18 cellular contexts compared by ENCODE assay signal in the genomic region with DNA sequence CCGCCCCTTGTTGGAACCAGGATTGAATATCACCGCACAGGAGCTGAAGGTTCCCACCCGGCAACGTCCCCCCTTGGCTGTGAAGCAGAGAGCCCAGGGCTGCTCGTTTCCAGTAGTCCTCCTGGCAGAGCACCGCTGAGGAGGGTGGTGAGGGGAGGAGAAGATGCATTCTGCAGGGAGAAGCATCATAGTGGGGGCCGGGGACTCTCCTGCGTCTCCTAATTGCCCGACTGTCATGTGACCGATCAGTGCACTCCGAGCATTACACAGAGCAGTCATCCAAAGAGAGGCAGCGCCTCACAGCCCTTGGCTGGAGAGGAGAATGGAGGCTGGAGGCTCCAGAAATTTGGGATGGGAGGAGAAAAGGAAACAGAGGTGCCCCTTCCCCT.
DNase-seq lines count a peak whose midpoint lies in the region; ATAC-seq and TF ChIP-seq lines count a peak whose summit lies in the region.
"Had no signal": no experiment of that assay in that cellular context is flagged by ENCODE, and none has a peak within 500 bp of the region (broad histone marks: within the 10 kb centered on the region; RNA-seq: fewer than 3 reads in every experiment).

No MANE protein-coding gene starts in this region.

- H3K4me3 Mint-ChIP-seq in glutamatergic neuron (ENCODE audit: unreplicated experiment) = no peak overlapping the region
- H3K4me3 Mint-ChIP-seq: activated CD4-positive, alpha-beta T cell treated with anti-CD3 and anti-CD28 coated beads, Interleukin-2, amount 10 ng/mL, durations not matched to agents 24 days and 14 days; activated CD8-positive, alpha-beta memory T cell treated with anti-CD3 and anti-CD28 coated beads, Interleukin-2, amount 10 ng/mL, durations not matched to agents 7 days and 5 days; activated naive CD4-positive, alpha-beta T cell treated with anti-CD3 and anti-CD28 coated beads for 36 hours; activated T-helper 1 cell treated with anti-CD3 and anti-CD28 coated beads, Interleukin-12 subunit alpha, Interleukin-12 subunit beta, Interleukin-2, Interleukin-4 antibody, amounts not matched to agents 30 ng/mL and 10 ng/mL and 1 ng/mL, durations not matched to agents 14 hours and 24 hours and 36 hours; B cell; CD8-positive, alpha-beta memory T cell; natural killer cell treated with Interleukin-12 subunit alpha and Interleukin-12 subunit beta and Interleukin-15 and Interleukin-18, amount 100 ng/mL, for 72 hours; stimulated activated memory B cell treated with anti-CD40 and anti-IgM and Interleukin-4, amounts not matched to agents 10 μg/mL and 1 μg/mL and 100 μg/mL, for 72 hours; T-helper 17 cell had no signal

- peaks cover 5% of the 10 kb centered on the region for H3K36me3 Mint-ChIP-seq in glutamatergic neuron (ENCODE audit: unreplicated experiment)
- H3K36me3 Mint-ChIP-seq: activated CD8-positive, alpha-beta memory T cell treated with anti-CD3 and anti-CD28 coated beads, Interleukin-2, amount 10 ng/mL, durations not matched to agents 7 days and 5 days; CD8-positive, alpha-beta memory T cell; natural killer cell treated with Interleukin-12 subunit alpha and Interleukin-12 subunit beta and Interleukin-15 and Interleukin-18, amount 100 ng/mL, for 72 hours; stimulated activated memory B cell treated with anti-CD40 and anti-IgM and Interleukin-4, amounts not matched to agents 10 μg/mL and 1 μg/mL and 100 μg/mL, for 72 hours had no signal

- H3K4me1 Mint-ChIP-seq in glutamatergic neuron (ENCODE audit: low read depth, unreplicated experiment) = peaks cover 21% of the 10 kb centered on the region
- H3K4me1 Mint-ChIP-seq: activated CD8-positive, alpha-beta memory T cell treated with anti-CD3 and anti-CD28 coated beads, Interleukin-2, amount 10 ng/mL, durations not matched to agents 7 days and 5 days; B cell had no signal

- intact Hi-C loops in sciatic nerve (cut with DNase I) = no loop called here
- intact Hi-C loops in cardiac septum (cut with DNase I) = no loop called here

- H3K27ac Mint-ChIP-seq in glutamatergic neuron (ENCODE audit: unreplicated experiment) = peak overlapping the region; percentile 34
- H3K27ac Mint-ChIP-seq: activated CD4-positive, alpha-beta T cell treated with anti-CD3 and anti-CD28 coated beads, Interleukin-2, amount 10 ng/mL, durations not matched to agents 24 days and 14 days; activated CD8-positive, alpha-beta memory T cell treated with anti-CD3 and anti-CD28 coated beads, Interleukin-2, amount 10 ng/mL, durations not matched to agents 7 days and 5 days; activated naive CD4-positive, alpha-beta T cell treated with anti-CD3 and anti-CD28 coated beads for 36 hours; activated T-helper 1 cell treated with anti-CD3 and anti-CD28 coated beads, Interleukin-12 subunit alpha, Interleukin-12 subunit beta, Interleukin-2, Interleukin-4 antibody, amounts not matched to agents 30 ng/mL and 10 ng/mL and 1 ng/mL, durations not matched to agents 14 hours and 24 hours and 36 hours; B cell; CD8-positive, alpha-beta memory T cell; natural killer cell treated with Interleukin-12 subunit alpha and Interleukin-12 subunit beta and Interleukin-15 and Interleukin-18, amount 100 ng/mL, for 72 hours; stimulated activated memory B cell treated with anti-CD40 and anti-IgM and Interleukin-4, amounts not matched to agents 10 μg/mL and 1 μg/mL and 100 μg/mL, for 72 hours; T-helper 17 cell had no signal

- TF ChIP-seq CTCF in glutamatergic neuron (IDR thresholded peaks at IDR 0.05; ENCODE audit: partially characterized antibody, unreplicated experiment) (no peak), GM20000 (IDR thresholded peaks at IDR 0.05; ENCODE audit: extremely low read depth, missing control alignments) (no peak)

- peaks cover 5% of the 10 kb centered on the region for H3K27me3 Mint-ChIP-seq in glutamatergic neuron (ENCODE audit: unreplicated experiment)

- DNase-seq in activated CD4-positive, CD25-positive, alpha-beta regulatory T cell treated with anti-CD3 and anti-CD28 coated beads, Interleukin-2, amount 50 U/mL, for 72 hours = peak; percentile 14
- DNase-seq in NCI-H2227 (lab: John Stamatoyannopoulos, UW; ENCODE audit: unreplicated experiment) = peak; percentile 74
- no peak for DNase-seq in glutamatergic neuron
- DNase-seq in sciatic nerve (ENCODE audit: low spot score) = peak; percentile 45
- no peak for DNase-seq in cardiac septum (ENCODE audit: low spot score)
- no peak for DNase-seq in occipital lobe (lab: John Stamatoyannopoulos, UW)
- no peak for DNase-seq in GM20000 (ENCODE audit: low spot score)
- DNase-seq: DMS 273 treated with DMSO at 0.1 percent for 48 hours had no signal

- ATAC-seq in activated CD4-positive, CD25-positive, alpha-beta regulatory T cell treated with anti-CD3 and anti-CD28 coated beads, Interleukin-2, amount 50 U/mL, for 24 hours = no peak
- ATAC-seq in sciatic nerve = no peak

- peaks cover 5% of the 10 kb centered on the region for H3K9me3 Mint-ChIP-seq in glutamatergic neuron (ENCODE audit: unreplicated experiment)
- H3K9me3 Mint-ChIP-seq: activated CD4-positive, alpha-beta T cell treated with anti-CD3 and anti-CD28 coated beads, Interleukin-2, amount 10 ng/mL, durations not matched to agents 24 days and 14 days; activated naive CD4-positive, alpha-beta T cell treated with anti-CD3 and anti-CD28 coated beads for 36 hours; activated T-helper 1 cell treated with anti-CD3 and anti-CD28 coated beads, Interleukin-12 subunit alpha, Interleukin-12 subunit beta, Interleukin-2, Interleukin-4 antibody, amounts not matched to agents 30 ng/mL and 10 ng/mL and 1 ng/mL, durations not matched to agents 14 hours and 24 hours and 36 hours; CD8-positive, alpha-beta memory T cell; natural killer cell treated with Interleukin-12 subunit alpha and Interleukin-12 subunit beta and Interleukin-15 and Interleukin-18, amount 100 ng/mL, for 72 hours; stimulated activated memory B cell treated with anti-CD40 and anti-IgM and Interleukin-4, amounts not matched to agents 10 μg/mL and 1 μg/mL and 100 μg/mL, for 72 hours had no signal

Comparison
In these comparisons a context has a peak if more than half of its experiments do, and no peak if none do; other contexts are left out.
1. DNase-seq: peak in activated CD4-positive, CD25-positive, alpha-beta regulatory T cell treated with anti-CD3 and anti-CD28 coated beads, Interleukin-2, amount 50 U/mL, for 72 hours (single experiment), NCI-H2227 (single experiment) and sciatic nerve (single experiment); none in glutamatergic neuron (single experiment), cardiac septum (single experiment), occipital lobe (single experiment) and GM20000 (single experiment).